28 cellular contexts compared by ENCODE assay signal in genomic region chr13:100527644-100528043, GRCh38.
"Had no signal": no experiment of that assay in that cellular context is flagged by ENCODE, and none has a peak within 500 bp of the region (broad histone marks: within the 10 kb centered on the region; RNA-seq: fewer than 3 reads in every experiment).

No MANE protein-coding gene starts in this region.

- H3K9me3 ChIP-seq: colonic mucosa, esophagus muscularis mucosa, gastrocnemius medialis had no signal

- H3K4me3 Mint-ChIP-seq: activated CD4-positive, alpha-beta memory T cell treated with anti-CD3 and anti-CD28 coated beads for 36 hours; activated CD4-positive, alpha-beta T cell treated with anti-CD3 and anti-CD28 coated beads for 36 hours; activated CD4-positive, alpha-beta T cell treated with anti-CD3 and anti-CD28 coated beads, Interleukin-2, amount 10 ng/mL, durations not matched to agents 24 days and 14 days; activated CD8-positive, alpha-beta T cell treated with anti-CD3 and anti-CD28 coated beads, Interleukin-2, amount 10 ng/mL, durations not matched to agents 7 days and 5 days; activated naive CD4-positive, alpha-beta T cell treated with anti-CD3 and anti-CD28 coated beads, Interleukin-2, amount 50 U/mL, for 24 hours; activated naive CD8-positive, alpha-beta T cell treated with anti-CD3 and anti-CD28 coated beads, Interleukin-2, amount 10 ng/mL, durations not matched to agents 7 days and 5 days; activated T-cell treated with anti-CD3 and anti-CD28 coated beads, Interleukin-2, amount 50 U/mL, for 4 hours; activated T-helper 17 cell treated with anti-CD3 and anti-CD28 coated beads, Interleukin-2, amount 50 U/mL, for 72 hours; dendritic cell treated with granulocyte-macrophage colony-stimulating factor and Interleukin-4, amounts not matched to agents 40 ng/mL and 50 ng/mL, for 4 days had no signal

- H3K27ac ChIP-seq: brain microvascular endothelial cell, colonic mucosa, esophagus muscularis mucosa, foreskin keratinocyte, gastrocnemius medialis, heart left ventricle had no signal

- H3K36me3 ChIP-seq: brain microvascular endothelial cell, colonic mucosa had no signal

- H3K9me3 Mint-ChIP-seq: activated CD4-positive, alpha-beta memory T cell treated with anti-CD3 and anti-CD28 coated beads for 36 hours; activated CD4-positive, alpha-beta T cell treated with anti-CD3 and anti-CD28 coated beads, Interleukin-2, amount 10 ng/mL, durations not matched to agents 24 days and 14 days; activated naive CD4-positive, alpha-beta T cell treated with anti-CD3 and anti-CD28 coated beads, Interleukin-2, amount 50 U/mL, for 24 hours; activated naive CD8-positive, alpha-beta T cell treated with anti-CD3 and anti-CD28 coated beads, Interleukin-2, amount 10 ng/mL, durations not matched to agents 7 days and 5 days; activated T-cell treated with anti-CD3 and anti-CD28 coated beads, Interleukin-2, amount 50 U/mL, for 4 hours; activated T-helper 17 cell treated with anti-CD3 and anti-CD28 coated beads, Interleukin-2, amount 50 U/mL, for 72 hours; dendritic cell treated with granulocyte-macrophage colony-stimulating factor and Interleukin-4, amounts not matched to agents 40 ng/mL and 50 ng/mL, for 4 days had no signal

- H3K36me3 Mint-ChIP-seq: activated naive CD8-positive, alpha-beta T cell treated with anti-CD3 and anti-CD28 coated beads, Interleukin-2, amount 10 ng/mL, durations not matched to agents 7 days and 5 days had no signal

- H3K4me3 ChIP-seq: colonic mucosa, dorsolateral prefrontal cortex, esophagus muscularis mucosa, gastrocnemius medialis, heart left ventricle had no signal

- H3K27ac Mint-ChIP-seq: activated CD4-positive, alpha-beta memory T cell treated with anti-CD3 and anti-CD28 coated beads for 36 hours; activated CD4-positive, alpha-beta T cell treated with anti-CD3 and anti-CD28 coated beads for 36 hours; activated CD4-positive, alpha-beta T cell treated with anti-CD3 and anti-CD28 coated beads, Interleukin-2, amount 10 ng/mL, durations not matched to agents 24 days and 14 days; activated CD8-positive, alpha-beta T cell treated with anti-CD3 and anti-CD28 coated beads, Interleukin-2, amount 10 ng/mL, durations not matched to agents 7 days and 5 days; activated naive CD4-positive, alpha-beta T cell treated with anti-CD3 and anti-CD28 coated beads, Interleukin-2, amount 50 U/mL, for 24 hours; activated naive CD8-positive, alpha-beta T cell treated with anti-CD3 and anti-CD28 coated beads, Interleukin-2, amount 10 ng/mL, durations not matched to agents 7 days and 5 days; activated T-helper 17 cell treated with anti-CD3 and anti-CD28 coated beads, Interleukin-2, amount 50 U/mL, for 72 hours; dendritic cell treated with granulocyte-macrophage colony-stimulating factor and Interleukin-4, amounts not matched to agents 40 ng/mL and 50 ng/mL, for 4 days had no signal

- DNase-seq: activated CD4-positive, alpha-beta memory T cell treated with anti-CD3 and anti-CD28 coated beads for 36 hours; activated CD4-positive, alpha-beta T cell treated with anti-CD3 and anti-CD28 coated beads for 36 hours; activated CD4-positive, alpha-beta T cell treated with anti-CD3 and anti-CD28 coated beads, Interleukin-2, amount 10 ng/mL, durations not matched to agents 24 days and 14 days; activated CD4-positive, CD25-positive, alpha-beta regulatory T cell; activated CD4-positive, CD25-positive, alpha-beta regulatory T cell treated with anti-CD3 and anti-CD28 coated beads, Interleukin-2, amount 50 U/mL, for 72 hours; activated CD8-positive, alpha-beta T cell treated with anti-CD3 and anti-CD28 coated beads, Interleukin-2, amount 10 ng/mL, durations not matched to agents 7 days and 5 days; activated effector memory CD4-positive, alpha-beta T cell treated with Interleukin-2 at 50 U/mL for 16 hours; activated gamma-delta T cell treated with Interleukin-2 at 50 U/mL for 16 hours; activated naive CD4-positive, alpha-beta T cell treated with Interleukin-2 at 50 U/mL for 16 hours; activated naive CD8-positive, alpha-beta T cell treated with anti-CD3 and anti-CD28 coated beads, Interleukin-2, amount 10 ng/mL, durations not matched to agents 7 days and 5 days; activated T-cell treated with anti-CD3 and anti-CD28 coated beads, Interleukin-2, amount 50 U/mL, for 4 hours; brain microvascular endothelial cell; caudate nucleus; cerebellar nuclear complex; colonic mucosa; dorsolateral prefrontal cortex; effector memory CD4-positive, alpha-beta T cell; erythroblast; foreskin keratinocyte; gastrocnemius medialis; glutamatergic neuron; heart left ventricle; T-helper 1 cell; T-helper 2 cell had no signal

- H3K27me3 Mint-ChIP-seq: activated CD4-positive, alpha-beta memory T cell treated with anti-CD3 and anti-CD28 coated beads for 36 hours; activated CD4-positive, alpha-beta T cell treated with anti-CD3 and anti-CD28 coated beads for 36 hours; activated CD4-positive, alpha-beta T cell treated with anti-CD3 and anti-CD28 coated beads, Interleukin-2, amount 10 ng/mL, durations not matched to agents 24 days and 14 days; activated naive CD4-positive, alpha-beta T cell treated with anti-CD3 and anti-CD28 coated beads, Interleukin-2, amount 50 U/mL, for 24 hours; activated naive CD8-positive, alpha-beta T cell treated with anti-CD3 and anti-CD28 coated beads, Interleukin-2, amount 10 ng/mL, durations not matched to agents 7 days and 5 days; activated T-helper 17 cell treated with anti-CD3 and anti-CD28 coated beads, Interleukin-2, amount 50 U/mL, for 72 hours had no signal

- H3K4me1 Mint-ChIP-seq: activated CD4-positive, alpha-beta T cell treated with anti-CD3 and anti-CD28 coated beads for 36 hours; activated CD4-positive, alpha-beta T cell treated with anti-CD3 and anti-CD28 coated beads, Interleukin-2, amount 10 ng/mL, durations not matched to agents 24 days and 14 days; activated naive CD8-positive, alpha-beta T cell treated with anti-CD3 and anti-CD28 coated beads, Interleukin-2, amount 10 ng/mL, durations not matched to agents 7 days and 5 days; activated T-helper 17 cell treated with anti-CD3 and anti-CD28 coated beads, Interleukin-2, amount 50 U/mL, for 72 hours had no signal

- H3K4me1 ChIP-seq: colonic mucosa, esophagus muscularis mucosa, foreskin keratinocyte, gastrocnemius medialis, heart left ventricle had no signal

- ATAC-seq: activated CD4-positive, alpha-beta T cell treated with anti-CD3 and anti-CD28 coated beads for 36 hours; activated CD8-positive, alpha-beta T cell treated with anti-CD3 and anti-CD28 coated beads, Interleukin-2, amount 10 ng/mL, durations not matched to agents 7 days and 5 days; activated T-cell treated with anti-CD3 and anti-CD28 coated beads, Interleukin-2, amount 50 U/mL, for 4 hours; activated T-helper 17 cell treated with anti-CD3 and anti-CD28 coated beads, Interleukin-2, amount 50 U/mL, for 72 hours; foreskin keratinocyte; gastrocnemius medialis; heart left ventricle had no signal

- H3K27me3 ChIP-seq: brain microvascular endothelial cell, colonic mucosa, dorsolateral prefrontal cortex, esophagus muscularis mucosa, foreskin keratinocyte, gastrocnemius medialis, heart left ventricle had no signal
